Comparison of ENCODE assay signal across 8 cellular contexts in the genomic region with DNA sequence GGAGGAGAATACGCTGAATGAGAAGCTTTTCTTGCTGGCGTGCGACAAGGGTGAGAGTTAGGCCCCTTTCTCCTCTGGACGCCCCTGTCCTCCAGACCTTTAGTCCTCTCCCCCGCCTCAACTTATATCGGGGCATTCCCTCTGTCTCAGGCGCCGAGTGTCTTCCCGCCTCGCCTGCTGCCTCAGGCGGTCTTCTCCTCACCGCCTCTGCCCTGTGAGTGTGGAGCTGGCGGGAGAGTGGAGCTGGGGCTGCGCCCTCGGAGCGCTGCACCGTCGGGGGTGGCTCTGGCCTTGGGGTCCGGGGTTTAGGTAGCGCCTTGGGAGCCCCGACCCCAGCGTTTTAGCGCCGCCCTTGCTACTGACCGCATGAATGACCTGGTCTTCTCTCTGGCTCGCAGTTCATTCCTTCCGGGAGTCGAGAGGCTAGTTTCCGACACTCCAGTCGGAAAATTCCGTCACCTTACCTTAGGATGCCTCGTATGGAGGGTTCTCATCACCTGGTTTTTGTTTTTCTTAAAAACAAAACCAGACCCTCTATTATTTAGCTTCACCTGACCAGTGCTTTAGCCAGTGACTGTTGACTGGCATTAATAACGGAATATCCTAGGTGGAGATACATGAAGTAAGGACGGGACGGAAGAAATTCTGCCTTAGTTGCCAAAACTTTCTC. TPM values are rescaled to one million over a fixed set of nuclear protein-coding genes. Genes with fewer than 3 reads are reported as not detected.
DNase-seq lines count a peak whose midpoint lies in the region; ATAC-seq and TF ChIP-seq lines count a peak whose summit lies in the region.

No MANE protein-coding gene starts in this region.

- no peak overlapping the region for H3K27ac Mint-ChIP-seq in activated naive CD8-positive, alpha-beta T cell

- no peaks in the 10 kb centered on the region for H3K9me3 Mint-ChIP-seq in activated naive CD8-positive, alpha-beta T cell (ENCODE audit: low read depth)

- in situ Hi-C loops in GM13977 (cut with MboI; ENCODE audit: low pct_unique_long_range_greater_than_20kb, low sequenced_read_pairs, unreplicated experiment), result no loop called here

- H3K4me3 Mint-ChIP-seq in activated naive CD8-positive, alpha-beta T cell, result peak overlapping the region; percentile 84

- no peaks in the 10 kb centered on the region for H3K36me3 Mint-ChIP-seq in activated naive CD8-positive, alpha-beta T cell

- intact Hi-C loops in Right ventricle myocardium superior (cut with DNase I), result no loop called here

- H3K27me3 Mint-ChIP-seq in activated naive CD8-positive, alpha-beta T cell, result peaks cover 17% of the 10 kb centered on the region

- peaks cover 12% of the 10 kb centered on the region for H3K4me1 Mint-ChIP-seq in activated naive CD8-positive, alpha-beta T cell (ENCODE audit: low read depth)

- ATAC-seq in HG02763 (IDR thresholded peaks at IDR 0.05; ENCODE audit: unreplicated experiment) (peak; percentile 10), Right ventricle myocardium superior (ENCODE audit: poor library complexity) (peak; percentile 56)

- DNase-seq in NCI-H2081 (lab: John Stamatoyannopoulos, UW), result peak; percentile 51 to 73
- DNase-seq in NCI-H2081 treated with DMSO at 0.1 percent for 48 hours (lab: John Stamatoyannopoulos, UW), result no peak
- DNase-seq in NCI-H510A (lab: John Stamatoyannopoulos, UW), result peak; percentile 3
- peak; percentile 48 for DNase-seq in Right ventricle myocardium superior
- peak in 49 of 56 donors; percentile 1 to 66 (median 43) for DNase-seq in nucleus accumbens (lab: John Stamatoyannopoulos, UW)
- DNase-seq in GM13977 (ENCODE audit: low spot score), result no peak

- no peak for TF ChIP-seq CTCF in GM13977 (IDR thresholded peaks at IDR 0.05; ENCODE audit: extremely low read depth, insufficient read depth, missing control alignments)

RNA-seq across cellular contexts. Expression of a gene that starts 1.0 kb away (rescaled TPM):
- 10.0 TPM for total RNA-seq in Right ventricle myocardium superior

Comparison
In these comparisons a context has a peak if more than half of its experiments do, and no peak if none do; other contexts are left out.
1. DNase-seq: peak in NCI-H2081 (2 of 2), NCI-H510A (single experiment), Right ventricle myocardium superior (single experiment) and nucleus accumbens (49 of 56); none in NCI-H2081 treated with DMSO at 0.1 percent for 48 hours (single experiment) and GM13977 (single experiment).